Comparison of ENCODE assay signal across 1 cellular context in genomic region chr13:75489502-75490263, GRCh38.
TF ChIP-seq lines count a peak whose summit lies in the region.

No MANE protein-coding gene starts in this region.

TF ChIP-seq in GM12878, 131 proteins besides CTCF, POLR2A, EP300 and RAD21 (continues in another document):
- TF ChIP-seq CHD1 (IDR thresholded peaks at IDR 0.05; ENCODE audit: low read depth, low read length): no peak
- peak; percentile 44; the same call in 1 of the 2 replicates for TF ChIP-seq NBN (IDR thresholded peaks at IDR 0.05)
- TF ChIP-seq REST (IDR thresholded peaks at IDR 0.05; ENCODE audit: low read depth, low read length): no peak
- TF ChIP-seq STAT1 (conservative IDR thresholded peaks at IDR 0.05): no peak
- TF ChIP-seq NR2C2 (IDR thresholded peaks at IDR 0.05; ENCODE audit: borderline replicate concordance, control insufficient read depth, insufficient read length, low read depth): no peak
- no peak for TF ChIP-seq SREBF1 (IDR thresholded peaks at IDR 0.05; ENCODE audit: low read length)
- TF ChIP-seq BCL11A (IDR thresholded peaks at IDR 0.05; ENCODE audit: low read depth, low read length): peak; percentile 36; the same call in 1 of the 2 replicates
- TF ChIP-seq NR2F1 (conservative IDR thresholded peaks at IDR 0.05): no peak
- no peak for TF ChIP-seq PBX3 (IDR thresholded peaks at IDR 0.05; ENCODE audit: insufficient replicate concordance, low read depth, low read length)
- TF ChIP-seq MEF2A (IDR thresholded peaks at IDR 0.05; ENCODE audit: insufficient read depth, low read depth, low read length): no peak
- TF ChIP-seq, protein P1, sequence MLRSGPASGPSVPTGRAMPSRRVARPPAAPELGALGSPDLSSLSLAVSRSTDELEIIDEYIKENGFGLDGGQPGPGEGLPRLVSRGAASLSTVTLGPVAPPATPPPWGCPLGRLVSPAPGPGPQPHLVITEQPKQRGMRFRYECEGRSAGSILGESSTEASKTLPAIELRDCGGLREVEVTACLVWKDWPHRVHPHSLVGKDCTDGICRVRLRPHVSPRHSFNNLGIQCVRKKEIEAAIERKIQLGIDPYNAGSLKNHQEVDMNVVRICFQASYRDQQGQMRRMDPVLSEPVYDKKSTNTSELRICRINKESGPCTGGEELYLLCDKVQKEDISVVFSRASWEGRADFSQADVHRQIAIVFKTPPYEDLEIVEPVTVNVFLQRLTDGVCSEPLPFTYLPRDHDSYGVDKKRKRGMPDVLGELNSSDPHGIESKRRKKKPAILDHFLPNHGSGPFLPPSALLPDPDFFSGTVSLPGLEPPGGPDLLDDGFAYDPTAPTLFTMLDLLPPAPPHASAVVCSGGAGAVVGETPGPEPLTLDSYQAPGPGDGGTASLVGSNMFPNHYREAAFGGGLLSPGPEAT (IDR thresholded peaks at IDR 0.05; ENCODE audit: low read depth): peak; percentile 64
- no peak for TF ChIP-seq FOS (IDR thresholded peaks at IDR 0.05; ENCODE audit: borderline replicate concordance, extremely low read depth, insufficient read length)
- TF ChIP-seq SUPT20H (IDR thresholded peaks at IDR 0.05; ENCODE audit: borderline replicate concordance, control insufficient read depth, low read depth, low read length): no peak
- peak; percentile 29; the same call in 1 of the 2 replicates for TF ChIP-seq NFIC (IDR thresholded peaks at IDR 0.05; ENCODE audit: low read depth, low read length)
- peak in 1 of 2 experiments; percentile 52; a peak in 1 of 4 replicates for TF ChIP-seq CEBPB (IDR thresholded peaks at IDR 0.05; ENCODE audit: borderline replicate concordance in 1 of 2, low read depth in 2 of 2, low read length in 2 of 2)
- 0 out of 3 replicates have a peak, but pooled peaks have one; percentile 24 for TF ChIP-seq POU2F2 (IDR thresholded peaks at IDR 0.05; ENCODE audit: borderline replicate concordance, low read depth, low read length)
- TF ChIP-seq SMARCA5 (IDR thresholded peaks at IDR 0.05): no peak; the same call in 1 of the 2 replicates
- TF ChIP-seq SPI1 (IDR thresholded peaks at IDR 0.05; ENCODE audit: borderline replicate concordance, insufficient read depth, low read depth, low read length): peak; percentile 49; the same call in 1 of the 2 replicates
- TF ChIP-seq ZNF592 (IDR thresholded peaks at IDR 0.05): no peak
- 0 out of 2 replicates have a peak, but pooled peaks have one; percentile 6 for TF ChIP-seq ZNF24 (IDR thresholded peaks at IDR 0.05)
- TF ChIP-seq HSF1 (IDR thresholded peaks at IDR 0.05; ENCODE audit: low read depth, low read length): no peak
- no peak for TF ChIP-seq CBX5 (IDR thresholded peaks at IDR 0.05; ENCODE audit: low read depth)
- no peak; the same call in 1 of the 2 replicates for TF ChIP-seq TBL1XR1 (IDR thresholded peaks at IDR 0.05; ENCODE audit: low read depth, low read length)
- TF ChIP-seq MLLT1 (IDR thresholded peaks at IDR 0.05): 0 out of 2 replicates have a peak, but pooled peaks have one; percentile 36
- no peak for TF ChIP-seq RB1 (IDR thresholded peaks at IDR 0.05; ENCODE audit: borderline replicate concordance)
- TF ChIP-seq, protein P2, sequence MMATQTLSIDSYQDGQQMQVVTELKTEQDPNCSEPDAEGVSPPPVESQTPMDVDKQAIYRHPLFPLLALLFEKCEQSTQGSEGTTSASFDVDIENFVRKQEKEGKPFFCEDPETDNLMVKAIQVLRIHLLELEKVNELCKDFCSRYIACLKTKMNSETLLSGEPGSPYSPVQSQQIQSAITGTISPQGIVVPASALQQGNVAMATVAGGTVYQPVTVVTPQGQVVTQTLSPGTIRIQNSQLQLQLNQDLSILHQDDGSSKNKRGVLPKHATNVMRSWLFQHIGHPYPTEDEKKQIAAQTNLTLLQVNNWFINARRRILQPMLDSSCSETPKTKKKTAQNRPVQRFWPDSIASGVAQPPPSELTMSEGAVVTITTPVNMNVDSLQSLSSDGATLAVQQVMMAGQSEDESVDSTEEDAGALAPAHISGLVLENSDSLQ (IDR thresholded peaks at IDR 0.05): peak; percentile 88
- no peak for TF ChIP-seq SMAD1 (IDR thresholded peaks at IDR 0.05; ENCODE audit: low read depth, partially characterized antibody)
- TF ChIP-seq YBX1 (IDR thresholded peaks at IDR 0.05): no peak
- TF ChIP-seq CREB1 (IDR thresholded peaks at IDR 0.05; ENCODE audit: low read depth): no peak
- no peak for TF ChIP-seq ZNF207 (IDR thresholded peaks at IDR 0.05; ENCODE audit: borderline replicate concordance)
- no peak for TF ChIP-seq CREM (IDR thresholded peaks at IDR 0.05; ENCODE audit: low read depth)
- peak; percentile 67 for TF ChIP-seq MEF2B (IDR thresholded peaks at IDR 0.05; ENCODE audit: partially characterized antibody, poor library complexity, severe bottlenecking)
- TF ChIP-seq IKZF2 (IDR thresholded peaks at IDR 0.05): peak; percentile 55 to 69; a peak in 3 of 4 replicates
- TF ChIP-seq SMC3 (IDR thresholded peaks at IDR 0.05; ENCODE audit: borderline replicate concordance, low read length): no peak; the same call in 1 of the 2 replicates
- no peak for TF ChIP-seq RFX5 (IDR thresholded peaks at IDR 0.05; ENCODE audit: low read depth, low read length)
- TF ChIP-seq, protein P3, sequence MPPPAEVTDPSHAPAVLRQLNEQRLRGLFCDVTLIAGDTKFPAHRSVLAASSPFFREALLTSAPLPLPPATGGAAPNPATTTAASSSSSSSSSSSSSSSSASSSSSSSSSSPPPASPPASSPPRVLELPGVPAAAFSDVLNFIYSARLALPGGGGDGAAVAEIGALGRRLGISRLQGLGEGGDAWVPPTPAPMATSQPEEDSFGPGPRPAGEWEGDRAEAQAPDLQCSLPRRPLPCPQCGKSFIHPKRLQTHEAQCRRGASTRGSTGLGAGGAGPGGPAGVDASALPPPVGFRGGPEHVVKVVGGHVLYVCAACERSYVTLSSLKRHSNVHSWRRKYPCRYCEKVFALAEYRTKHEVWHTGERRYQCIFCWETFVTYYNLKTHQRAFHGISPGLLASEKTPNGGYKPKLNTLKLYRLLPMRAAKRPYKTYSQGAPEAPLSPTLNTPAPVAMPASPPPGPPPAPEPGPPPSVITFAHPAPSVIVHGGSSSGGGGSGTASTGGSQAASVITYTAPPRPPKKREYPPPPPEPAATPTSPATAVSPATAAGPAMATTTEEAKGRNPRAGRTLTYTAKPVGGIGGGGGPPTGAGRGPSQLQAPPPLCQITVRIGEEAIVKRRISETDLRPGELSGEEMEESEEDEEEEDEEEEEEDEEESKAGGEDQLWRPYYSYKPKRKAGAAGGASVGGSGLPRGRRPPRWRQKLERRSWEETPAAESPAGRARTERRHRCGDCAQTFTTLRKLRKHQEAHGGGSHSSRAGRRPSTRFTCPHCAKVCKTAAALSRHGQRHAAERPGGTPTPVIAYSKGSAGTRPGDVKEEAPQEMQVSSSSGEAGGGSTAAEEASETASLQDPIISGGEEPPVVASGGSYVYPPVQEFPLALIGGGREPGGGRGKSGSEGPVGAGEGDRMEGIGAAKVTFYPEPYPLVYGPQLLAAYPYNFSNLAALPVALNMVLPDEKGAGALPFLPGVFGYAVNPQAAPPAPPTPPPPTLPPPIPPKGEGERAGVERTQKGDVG (CRISPR knock-in tag; IDR thresholded peaks at IDR 0.05): no peak
- TF ChIP-seq ATF7 (IDR thresholded peaks at IDR 0.05; ENCODE audit: low read depth): peak; percentile 68
- TF ChIP-seq EED (IDR thresholded peaks at IDR 0.05; ENCODE audit: low read depth): no peak
- peak; percentile 57; the same call in 1 of the 2 replicates for TF ChIP-seq HDGF (IDR thresholded peaks at IDR 0.05)
- TF ChIP-seq NFXL1 (IDR thresholded peaks at IDR 0.05; ENCODE audit: borderline replicate concordance): no peak
- TF ChIP-seq ZNF217 (IDR thresholded peaks at IDR 0.05): no peak; the same call in 1 of the 2 replicates
